In genomic region chr2:124580263-124580662, GRCh38 we compare ENCODE assay signal across 20 cellular contexts.
DNase-seq lines count a peak whose midpoint lies in the region; ATAC-seq and TF ChIP-seq lines count a peak whose summit lies in the region.
"Had no signal": no experiment of that assay in that cellular context is flagged by ENCODE, and none has a peak within 500 bp of the region (broad histone marks: within the 10 kb centered on the region; RNA-seq: fewer than 3 reads in every experiment).

No MANE protein-coding gene starts in this region.

- ATAC-seq in GM18517 (IDR thresholded peaks at IDR 0.05; ENCODE audit: unreplicated experiment), result no peak
- ATAC-seq: A549; CD8-positive, alpha-beta T cell had no signal

- H2AFZ ChIP-seq in Karpas-422 (ENCODE audit: low read length) (no peak overlapping the region), MM.1S (ENCODE audit: low read length) (no peak overlapping the region), OCI-LY3 (ENCODE audit: low read depth, low read length) (no peak overlapping the region)

- DNase-seq in Karpas-422 (peak; percentile 61), MM.1S (peak; percentile 20), GM10266 (ENCODE audit: extremely low spot score) (no peak)
- DNase-seq: AML-193; Caco-2; Calu3; CD4-positive, alpha-beta T cell; CD8-positive, alpha-beta T cell; DMS153; DMS53; DMS79; DND-41; EL; GDM1 had no signal

- H3K27me3 ChIP-seq in Karpas-422 (ENCODE audit: low read length) (no peaks in the 10 kb centered on the region), MM.1S (replicated peaks; ENCODE audit: insufficient read depth, low read length) (no peaks in the 10 kb centered on the region), OCI-LY3 (ENCODE audit: low read depth, low read length) (no peaks in the 10 kb centered on the region)
- H3K27me3 ChIP-seq: BLaER1 treated with 17β-estradiol and CSF1 and Interleukin-3, amounts not matched to agents 10 nM and 100 nM had no signal

- no peaks in the 10 kb centered on the region for H4K20me1 ChIP-seq in Karpas-422 (ENCODE audit: insufficient read depth, low read depth, low read length)
- H4K20me1 ChIP-seq in MM.1S (ENCODE audit: insufficient read depth, low read length), result no peaks in the 10 kb centered on the region
- no peaks in the 10 kb centered on the region for H4K20me1 ChIP-seq in OCI-LY3 (ENCODE audit: insufficient read depth, low read length)

- H3K4me2 ChIP-seq in Karpas-422 (ENCODE audit: low read depth, low read length, poor library complexity, severe bottlenecking) (peak overlapping the region; percentile 19), MM.1S (ENCODE audit: low read depth, low read length) (no peak overlapping the region), OCI-LY3 (ENCODE audit: low read length) (peak overlapping the region; percentile 18; the same call in 1 of the 2 replicates)
- H3K4me2 ChIP-seq: A549; BLaER1 treated with 17β-estradiol and CSF1 and Interleukin-3, amounts not matched to agents 10 nM and 100 nM had no signal

- H3F3A ChIP-seq in MM.1S (ENCODE audit: insufficient read depth, low read length), result no peaks in the 10 kb centered on the region

- H3K36me3 ChIP-seq in Karpas-422 (ENCODE audit: insufficient read depth, low read length) (no peaks in the 10 kb centered on the region), MM.1S (replicated peaks; ENCODE audit: insufficient read depth, low read length) (no peaks in the 10 kb centered on the region), OCI-LY3 (replicated peaks; ENCODE audit: low read depth, low read length) (no peaks in the 10 kb centered on the region)
- H3K36me3 ChIP-seq: BLaER1 treated with 17β-estradiol and CSF1 and Interleukin-3, amounts not matched to agents 10 nM and 100 nM had no signal

- H3K4me3 ChIP-seq in Karpas-422 (ENCODE audit: low read length), result no peak overlapping the region
- no peak overlapping the region for H3K4me3 ChIP-seq in MM.1S (ENCODE audit: low read length)
- no peak overlapping the region for H3K4me3 ChIP-seq in OCI-LY3 (ENCODE audit: low read length)
- H3K4me3 ChIP-seq: A549; BLaER1 treated with 17β-estradiol and CSF1 and Interleukin-3, amounts not matched to agents 10 nM and 100 nM had no signal

- H3K27ac ChIP-seq in Karpas-422 (ENCODE audit: low read length) (no peak overlapping the region), MM.1S (ENCODE audit: low read length) (no peak overlapping the region), OCI-LY3 (ENCODE audit: low read length) (no peak overlapping the region)
- H3K27ac ChIP-seq: 22Rv1; A549; BLaER1 treated with 17β-estradiol and CSF1 and Interleukin-3, amounts not matched to agents 10 nM and 100 nM; C4-2B had no signal

- peaks cover 6% of the 10 kb centered on the region for H3K4me1 ChIP-seq in Karpas-422 (ENCODE audit: low read length)
- no peaks in the 10 kb centered on the region for H3K4me1 ChIP-seq in MM.1S (ENCODE audit: low read length)
- peaks cover 8% of the 10 kb centered on the region; the same call in 1 of the 2 replicates for H3K4me1 ChIP-seq in OCI-LY3 (ENCODE audit: low read length)
- H3K4me1 ChIP-seq: A549; BLaER1 treated with 17β-estradiol and CSF1 and Interleukin-3, amounts not matched to agents 10 nM and 100 nM; Caco-2 had no signal

- TF ChIP-seq CTCF in MM.1S (IDR thresholded peaks at IDR 0.05; ENCODE audit: low read length), result no peak
- TF ChIP-seq CTCF in OCI-LY3 (IDR thresholded peaks at IDR 0.05; ENCODE audit: low read depth, low read length), result no peak
- no peak for TF ChIP-seq CTCF in GM10266 (IDR thresholded peaks at IDR 0.05; ENCODE audit: control insufficient read depth, insufficient read depth, low read depth, missing control alignments)

- H3K9ac ChIP-seq in Karpas-422 (ENCODE audit: low read length) (no peak overlapping the region), MM.1S (ENCODE audit: low read length) (no peak overlapping the region), OCI-LY3 (ENCODE audit: low read length) (no peak overlapping the region)
- H3K9ac ChIP-seq: BLaER1 treated with 17β-estradiol and CSF1 and Interleukin-3, amounts not matched to agents 10 nM and 100 nM had no signal

- H3K9me3 ChIP-seq in Karpas-422 (ENCODE audit: low read length) (no peaks in the 10 kb centered on the region), MM.1S (replicated peaks; ENCODE audit: insufficient read depth, low read length) (no peaks in the 10 kb centered on the region), OCI-LY3 (ENCODE audit: insufficient read depth, low read length) (no peaks in the 10 kb centered on the region)
- H3K9me3 ChIP-seq: A549; BLaER1 treated with 17β-estradiol and CSF1 and Interleukin-3, amounts not matched to agents 10 nM and 100 nM; Caco-2 had no signal

- H3K9me2 ChIP-seq in Karpas-422 (replicated peaks; ENCODE audit: insufficient read depth, low read length) (no peaks in the 10 kb centered on the region), MM.1S (replicated peaks; ENCODE audit: insufficient read depth, low read length) (no peaks in the 10 kb centered on the region)

- H3K79me2 ChIP-seq in Karpas-422 (ENCODE audit: low read length), result no peaks in the 10 kb centered on the region
- no peaks in the 10 kb centered on the region for H3K79me2 ChIP-seq in MM.1S (ENCODE audit: low read length)
- H3K79me2 ChIP-seq in OCI-LY3 (ENCODE audit: low read length), result no peaks in the 10 kb centered on the region
